ENCODE assay signal across 33 cellular contexts in genomic region chr6:168342626-168343025, GRCh38. TPM values are rescaled to one million over a fixed set of nuclear protein-coding genes. Genes with fewer than 3 reads are reported as not detected.
DNase-seq lines count a peak whose midpoint lies in the region; ATAC-seq and TF ChIP-seq lines count a peak whose summit lies in the region.
"Had no signal": no experiment of that assay in that cellular context is flagged by ENCODE, and none has a peak within 500 bp of the region (broad histone marks: within the 10 kb centered on the region; RNA-seq: fewer than 3 reads in every experiment).

No MANE protein-coding gene starts in this region.

- H3K4me2 ChIP-seq in mammary epithelial cell (ENCODE audit: insufficient read depth, low read depth, low read length) = no peak overlapping the region
- no peak overlapping the region for H3K4me2 ChIP-seq in neuronal stem cell (ENCODE audit: insufficient read depth, low read length, poor library complexity, severe bottlenecking)
- no peak overlapping the region for H3K4me2 ChIP-seq in MM.1S (ENCODE audit: low read depth, low read length)
- H3K4me2 ChIP-seq: A549, neural progenitor cell, PC-9 had no signal

- no peaks in the 10 kb centered on the region for H3K79me1 ChIP-seq in neuronal stem cell (ENCODE audit: low read depth, low read length)

- H3K14ac ChIP-seq in neuronal stem cell (ENCODE audit: low read length) = no peak overlapping the region

- H3K27ac ChIP-seq in mammary epithelial cell (ENCODE audit: insufficient read depth, low read depth, low read length) = no peak overlapping the region
- H3K27ac ChIP-seq in epithelial cell of prostate = no peak overlapping the region
- H3K27ac ChIP-seq in neuronal stem cell (replicated peaks; ENCODE audit: low read length) = no peak overlapping the region
- H3K27ac ChIP-seq in aorta (ENCODE audit: low read depth in 1 of 2, low read length in 2 of 2) = no peak overlapping the region
- H3K27ac ChIP-seq in MM.1S (ENCODE audit: low read length) = no peak overlapping the region
- H3K27ac ChIP-seq: A549, neural progenitor cell, PC-9, suprapubic skin, vagina had no signal

- CTCF ChIA-PET in MCF 10A (lab: Yijun Ruan, JAX) = no interaction called here
- CTCF ChIA-PET in mammary epithelial cell (lab: Charles Lee; ENCODE audit: low non-redundant PET) = no interaction called here

- H3K23ac ChIP-seq in neuronal stem cell (ENCODE audit: low read depth, low read length, poor library complexity) = no peak overlapping the region

- no peak overlapping the region for H2BK15ac ChIP-seq in neuronal stem cell (ENCODE audit: low read length)

- no peaks in the 10 kb centered on the region for H3K36me3 Mint-ChIP-seq in MCF 10A (ENCODE audit: insufficient read depth, unreplicated experiment)
- H3K36me3 Mint-ChIP-seq: CD8-positive, alpha-beta T cell; neural progenitor cell; stimulated activated naive B cell treated with anti-CD40 and anti-IgM and Interleukin-4, amounts not matched to agents 10 μg/mL and 1 μg/mL and 100 μg/mL, for 72 hours had no signal

- H3K4me3 ChIP-seq in mammary epithelial cell (replicated peaks in 1 of 3; ENCODE audit: insufficient read depth in 1 of 3, low read depth in 2 of 3, low read length in 3 of 3) = no peak overlapping the region
- no peak overlapping the region for H3K4me3 ChIP-seq in neuronal stem cell (ENCODE audit: low read length in 2 of 2)
- no peak overlapping the region for H3K4me3 ChIP-seq in aorta (ENCODE audit: low read length in 2 of 2)
- no peak overlapping the region for H3K4me3 ChIP-seq in MM.1S (ENCODE audit: low read length)
- H3K4me3 ChIP-seq: A549, lung, neural progenitor cell, PC-9, suprapubic skin, vagina had no signal

- 53% methylated on average over 6 of the region's 17 CpGs for WGBS in mammary epithelial cell (ENCODE audit: low coverage, missing lambda C conversion rate)
- no CpG with 5 or more reads among the region's 17 CpGs for WGBS in neuronal stem cell (ENCODE audit: extremely low coverage in 2 of 2, insufficient read length in 2 of 2, insufficient replicate concordance in 1 of 2), 2 donors
- 81 to 83% methylated on average over 17 of the region's 17 CpGs for WGBS in aorta, 2 donors

- peaks cover 36% of the 10 kb centered on the region for H3K27me3 Mint-ChIP-seq in MCF 10A (ENCODE audit: insufficient read depth, unreplicated experiment)

- intact Hi-C loops in MCF 10A (cut with micrococcal nuclease) (no loop called here), mammary epithelial cell (cut with micrococcal nuclease) (no loop called here), aorta (cut with DNase I) (no loop called here)

- H3K4me1 ChIP-seq in mammary epithelial cell (ENCODE audit: insufficient read depth, low read length) (no peaks in the 10 kb centered on the region), neuronal stem cell (ENCODE audit: control insufficient read depth in 2 of 2, insufficient read depth in 1 of 2, low read depth in 1 of 2, low read length in 2 of 2) (peaks cover 0 to 2% of the 10 kb centered on the region in 2 donors), aorta (ENCODE audit: control insufficient read depth in 1 of 2, insufficient read depth in 2 of 2, low read length in 2 of 2) (no peaks in the 10 kb centered on the region), MM.1S (ENCODE audit: low read length) (no peaks in the 10 kb centered on the region)
- H3K4me1 ChIP-seq: A549, neural progenitor cell, vagina had no signal

- in situ Hi-C loops in mammary epithelial cell (cut with MboI; ENCODE audit: low sequenced_read_pairs in 2 of 2) = no loop called here

- no peak overlapping the region for H3K4me3 Mint-ChIP-seq in MCF 10A (ENCODE audit: unreplicated experiment)
- H3K4me3 Mint-ChIP-seq: activated CD4-positive, alpha-beta T cell treated with anti-CD3 and anti-CD28 coated beads, Interleukin-2, amount 10 ng/mL, durations not matched to agents 24 days and 14 days; activated T-cell treated with anti-CD3 and anti-CD28 coated beads, Interleukin-2, amount 50 U/mL, for 24 hours; CD8-positive, alpha-beta T cell; IgD-negative memory B cell; neural progenitor cell; stimulated activated naive B cell treated with anti-CD40 and anti-IgM and Interleukin-4, amounts not matched to agents 10 μg/mL and 1 μg/mL and 100 μg/mL, for 72 hours had no signal

- POLR2A ChIA-PET in MCF 10A (lab: Yijun Ruan, JAX) = no interaction called here

- H3K4ac ChIP-seq in neuronal stem cell (ENCODE audit: low read length) = no peak overlapping the region

- H3K9me3 Mint-ChIP-seq in MCF 10A (ENCODE audit: unreplicated experiment) = no peaks in the 10 kb centered on the region
- H3K9me3 Mint-ChIP-seq: activated CD4-positive, alpha-beta T cell treated with anti-CD3 and anti-CD28 coated beads, Interleukin-2, amount 10 ng/mL, durations not matched to agents 24 days and 14 days; activated T-cell treated with anti-CD3 and anti-CD28 coated beads, Interleukin-2, amount 50 U/mL, for 24 hours; CD8-positive, alpha-beta T cell; neural progenitor cell had no signal

- no peak overlapping the region for H2BK120ac ChIP-seq in neuronal stem cell (ENCODE audit: low read depth, low read length)

- H3K27me3 ChIP-seq in mammary epithelial cell (ENCODE audit: insufficient read depth, low read length) = no peaks in the 10 kb centered on the region
- no peaks in the 10 kb centered on the region for H3K27me3 ChIP-seq in neuronal stem cell (ENCODE audit: control insufficient read depth in 3 of 3, insufficient read depth in 3 of 3, low read depth in 1 of 3, low read length in 3 of 3)
- H3K27me3 ChIP-seq in aorta (ENCODE audit: control insufficient read depth in 1 of 2, insufficient read depth in 2 of 2, low read length in 1 of 2) = no peaks in the 10 kb centered on the region
- H3K27me3 ChIP-seq in MM.1S (replicated peaks; ENCODE audit: insufficient read depth, low read length) = no peaks in the 10 kb centered on the region
- H3K27me3 ChIP-seq: neural progenitor cell, vagina had no signal

- peak overlapping the region; percentile 40 for H2AK5ac ChIP-seq in neuronal stem cell (ENCODE audit: low read depth, low read length)

- H3K4me1 Mint-ChIP-seq in MCF 10A (ENCODE audit: insufficient read depth, unreplicated experiment) = no peaks in the 10 kb centered on the region
- H3K4me1 Mint-ChIP-seq: activated CD4-positive, alpha-beta T cell treated with anti-CD3 and anti-CD28 coated beads, Interleukin-2, amount 10 ng/mL, durations not matched to agents 24 days and 14 days; stimulated activated naive B cell treated with anti-CD40 and anti-IgM and Interleukin-4, amounts not matched to agents 10 μg/mL and 1 μg/mL and 100 μg/mL, for 72 hours had no signal

- no peaks in the 10 kb centered on the region for H3K79me2 ChIP-seq in mammary epithelial cell (ENCODE audit: insufficient read depth, low read length)
- no peaks in the 10 kb centered on the region for H3K79me2 ChIP-seq in MM.1S (ENCODE audit: low read length)

- no TSS peak for BruUV-seq in MCF 10A (replicated peaks; lab: Mats Ljungman, UMichigan)
- BruUV-seq in mammary epithelial cell (replicated peaks; lab: Mats Ljungman, UMichigan) = no TSS peak

- H3K9me2 ChIP-seq in MM.1S (replicated peaks; ENCODE audit: insufficient read depth, low read length) = no peaks in the 10 kb centered on the region

- no peak for ATAC-seq in aorta (ENCODE audit: low FRiP score)
- ATAC-seq: A549; CD8-positive, alpha-beta T cell; stimulated activated naive B cell treated with anti-CD40 and anti-IgM and Interleukin-4, amounts not matched to agents 10 μg/mL and 1 μg/mL and 100 μg/mL, for 72 hours had no signal

- H2AFZ ChIP-seq in mammary epithelial cell (ENCODE audit: low read depth, low read length) = no peak overlapping the region
- H2AFZ ChIP-seq in neuronal stem cell (ENCODE audit: low read length) = no peak overlapping the region
- no peak overlapping the region for H2AFZ ChIP-seq in MM.1S (ENCODE audit: low read length)
- H2AFZ ChIP-seq: neural progenitor cell, PC-9 had no signal

- H2BK12ac ChIP-seq in neuronal stem cell (ENCODE audit: low read length) = no peak overlapping the region

- H3K36me3 ChIP-seq in mammary epithelial cell (ENCODE audit: insufficient read depth, low read length) (no peaks in the 10 kb centered on the region), neuronal stem cell (replicated peaks in 1 of 2; ENCODE audit: control insufficient read depth in 2 of 2, insufficient read depth in 2 of 2, low read length in 2 of 2) (no peaks in the 10 kb centered on the region), aorta (ENCODE audit: control insufficient read depth in 1 of 2, insufficient read depth in 2 of 2, low read length in 1 of 2) (no peaks in the 10 kb centered on the region), MM.1S (replicated peaks; ENCODE audit: insufficient read depth, low read length) (no peaks in the 10 kb centered on the region)
- H3K36me3 ChIP-seq: neural progenitor cell, suprapubic skin, vagina had no signal

- H3K9me3 ChIP-seq in mammary epithelial cell (replicated peaks; ENCODE audit: insufficient read depth, low read length) (peaks cover 31% of the 10 kb centered on the region), neuronal stem cell (replicated peaks in 1 of 2; ENCODE audit: control insufficient read depth in 2 of 2, insufficient read depth in 1 of 2, low read depth in 1 of 2, low read length in 2 of 2) (peaks cover 0 to 2% of the 10 kb centered on the region in 2 donors), aorta (ENCODE audit: control insufficient read depth, low read length) (no peaks in the 10 kb centered on the region), MM.1S (replicated peaks; ENCODE audit: insufficient read depth, low read length) (no peaks in the 10 kb centered on the region)
- H3K9me3 ChIP-seq: A549, suprapubic skin, vagina had no signal

- no peaks in the 10 kb centered on the region for H3F3A ChIP-seq in MM.1S (ENCODE audit: insufficient read depth, low read length)

- no peak overlapping the region for H2BK5ac ChIP-seq in neuronal stem cell (ENCODE audit: low read length)

- H3K9ac ChIP-seq in mammary epithelial cell (ENCODE audit: insufficient read depth, low read length) (no peak overlapping the region), neuronal stem cell (ENCODE audit: low read depth, low read length, poor library complexity) (no peak overlapping the region), MM.1S (ENCODE audit: low read length) (no peak overlapping the region)
- H3K9ac ChIP-seq: neural progenitor cell had no signal

- no peak overlapping the region for H4K91ac ChIP-seq in neuronal stem cell (ENCODE audit: low read depth, low read length, poor library complexity)

- DNase-seq in MCF 10A (ENCODE audit: unreplicated experiment) = peak; percentile 63
- no peak for DNase-seq in mammary epithelial cell
- DNase-seq in epithelial cell of prostate (ENCODE audit: low read depth, low spot score) = peak; percentile 29
- DNase-seq in neuronal stem cell (ENCODE audit: low spot score) = no peak
- DNase-seq in aorta = no peak
- DNase-seq in NCI-H82 treated with DMSO at 0.1 percent for 48 hours (lab: John Stamatoyannopoulos, UW; ENCODE audit: unreplicated experiment) = no peak
- no peak for DNase-seq in MM.1S
- DNase-seq in NCI-H510A (lab: John Stamatoyannopoulos, UW) = no peak
- DNase-seq: activated CD4-positive, alpha-beta T cell treated with anti-CD3 and anti-CD28 coated beads, Interleukin-2, amount 10 ng/mL, durations not matched to agents 24 days and 14 days; activated gamma-delta T cell treated with Interleukin-2 at 50 U/mL for 16 hours; activated T-cell treated with anti-CD3 and anti-CD28 coated beads, Interleukin-2, amount 50 U/mL, for 24 hours; DMS 273 treated with DMSO at 0.1 percent for 48 hours; NCI-H1417 treated with DMSO at 0.1 percent for 48 hours; NCI-H2107; NCI-H446; NK-92 treated with Interleukin-12 subunit alpha and Interleukin-12 subunit beta, amount 100 ng/mL, for 24 hours; SIG-M5; stimulated activated CD4-positive, alpha-beta T cell treated with anti-CD3 and anti-CD28 coated beads, Interleukin-15, amount 100 ng/mL, for 24 hours; stimulated activated naive B cell treated with anti-CD40 and anti-IgM and Interleukin-4, amounts not matched to agents 10 μg/mL and 1 μg/mL and 100 μg/mL, for 72 hours; SW 1271; T-helper 9 cell had no signal

- H3K27ac Mint-ChIP-seq in MCF 10A (ENCODE audit: low read depth, unreplicated experiment) = no peak overlapping the region
- H3K27ac Mint-ChIP-seq: activated CD4-positive, alpha-beta T cell treated with anti-CD3 and anti-CD28 coated beads, Interleukin-2, amount 10 ng/mL, durations not matched to agents 24 days and 14 days; activated T-cell treated with anti-CD3 and anti-CD28 coated beads, Interleukin-2, amount 50 U/mL, for 24 hours; CD8-positive, alpha-beta T cell; IgD-negative memory B cell; neural progenitor cell; progenitor cell of endocrine pancreas; stimulated activated naive B cell treated with anti-CD40 and anti-IgM and Interleukin-4, amounts not matched to agents 10 μg/mL and 1 μg/mL and 100 μg/mL, for 72 hours had no signal

- no peak overlapping the region for H4K8ac ChIP-seq in neuronal stem cell (ENCODE audit: low read depth, low read length)

- H3K18ac ChIP-seq in neuronal stem cell (ENCODE audit: low read length) = no peak overlapping the region

- H4K20me1 ChIP-seq in mammary epithelial cell (ENCODE audit: insufficient read depth, low read length) (no peaks in the 10 kb centered on the region), MM.1S (ENCODE audit: insufficient read depth, low read length) (no peaks in the 10 kb centered on the region)

- dilution Hi-C loops in mammary epithelial cell (cut with HindIII; ENCODE audit: low sequenced_read_pairs) = no loop called here

- no peak for TF ChIP-seq CTCF in MCF 10A (IDR thresholded peaks at IDR 0.05; ENCODE audit: unreplicated experiment)
- no peak for TF ChIP-seq CTCF in mammary epithelial cell (conservative IDR thresholded peaks at IDR 0.05 in 1 of 2, IDR thresholded peaks at IDR 0.05 in 1 of 2; ENCODE audit: extremely low read depth in 1 of 2, insufficient read depth in 1 of 2, low read depth in 1 of 2, low read length in 2 of 2)
- TF ChIP-seq CTCF in MM.1S (IDR thresholded peaks at IDR 0.05; ENCODE audit: low read length) = no peak

RNA-seq across cellular contexts. Expression of gene DACT2, which starts 23.0 kb away (rescaled TPM):
- total RNA-seq in MCF 10A (2022) (not detected in 2 replicates), mammary epithelial cell (1 to 10 TPM in 1 of 2 donors, not detected in 1; 3.3 TPM), aorta (under 1 TPM in 1 of 2 donors, not detected in 1; 0.48 TPM)
- polyA plus RNA-seq in mammary epithelial cell (not detected), aorta (under 1 TPM; 0.10 to 0.13 TPM)
- not detected for polyA minus RNA-seq in mammary epithelial cell
- polyA plus RNA-seq in neuronal stem cell (2013, experiment 1 of 2) = 0.46 TPM
- polyA plus RNA-seq in neuronal stem cell (2013, experiment 2 of 2) = 0.51 TPM
- total RNA-seq: activated CD8-positive, alpha-beta memory T cell treated with anti-CD3 and anti-CD28 coated beads for 36 hours; CD8-positive, alpha-beta T cell; dermis microvascular lymphatic vessel endothelial cell; M059J; PC-9 had no signal
- polyA plus RNA-seq: IgD-negative memory B cell had no signal

Comparison
In these comparisons a context has a peak if more than half of its experiments do, and no peak if none do; other contexts are left out.
1. DNase-seq: peak in MCF 10A (single experiment) and epithelial cell of prostate (single experiment); none in mammary epithelial cell (single experiment), neuronal stem cell (single experiment), aorta (0 of 2), NCI-H82 treated with DMSO at 0.1 percent for 48 hours (single experiment), MM.1S (single experiment) and NCI-H510A (single experiment).